Comparison of ENCODE assay signal across 17 cellular contexts in genomic region chr6:170497845-170498281, GRCh38. TPM values are rescaled to one million over a fixed set of nuclear protein-coding genes. Genes with fewer than 3 reads are reported as not detected.
DNase-seq lines count a peak whose midpoint lies in the region; ATAC-seq, FAIRE-seq and TF ChIP-seq lines count a peak whose summit lies in the region.
"Had no signal": no experiment of that assay in that cellular context is flagged by ENCODE, and none has a peak within 500 bp of the region (broad histone marks: within the 10 kb centered on the region; RNA-seq: fewer than 3 reads in every experiment).

No MANE protein-coding gene starts in this region.

- CTCF ChIA-PET in H1 (lab: Charles Lee; ENCODE audit: partially characterized antibody) = interaction anchor here (1.4 to 2.2 kb wide), 2 partner anchors 20 to 707 kb away, joined by 3 to 11 read pairs; no protein-coding TSS in a partner anchor

- H3K27me3 ChIP-seq in H1 (replicated peaks in 1 of 4; ENCODE audit: control insufficient read depth in 3 of 4, extremely low read depth in 1 of 4, insufficient read depth in 3 of 4, low read length in 3 of 4) = no peaks in the 10 kb centered on the region; a peak in 1 of 7 replicates

- H3K27ac Mint-ChIP-seq in T-helper 2 cell treated with Interferon-gamma antibody and Interleukin-4, amounts not matched to agents 5 μg/mL and 100 μg/mL, for 36 hours = no peak overlapping the region
- H3K27ac Mint-ChIP-seq: activated CD8-positive, alpha-beta memory T cell treated with anti-CD3 and anti-CD28 coated beads, Interleukin-2, amount 10 ng/mL, durations not matched to agents 7 days and 5 days; activated naive CD8-positive, alpha-beta T cell had no signal

- no peak overlapping the region for H3K4ac ChIP-seq in H1 (replicated peaks; ENCODE audit: insufficient read length, low read depth, low read length)

- no peak overlapping the region for H4K8ac ChIP-seq in H1 (ENCODE audit: extremely low read depth, insufficient read depth, low read length)

- H3K4me1 Mint-ChIP-seq in activated T-cell treated with anti-CD3 and anti-CD28 coated beads, Interleukin-2, amount 50 U/mL, for 4 hours (ENCODE audit: low read depth) = no peaks in the 10 kb centered on the region
- H3K4me1 Mint-ChIP-seq in T-helper 2 cell treated with Interferon-gamma antibody and Interleukin-4, amounts not matched to agents 5 μg/mL and 100 μg/mL, for 36 hours (ENCODE audit: low read depth) = no peaks in the 10 kb centered on the region
- H3K4me1 Mint-ChIP-seq: activated CD8-positive, alpha-beta memory T cell treated with anti-CD3 and anti-CD28 coated beads, Interleukin-2, amount 10 ng/mL, durations not matched to agents 7 days and 5 days had no signal

- H2BK5ac ChIP-seq in H1 (ENCODE audit: low read depth, low read length) = no peak overlapping the region

- no peak overlapping the region for H3K4me3 Mint-ChIP-seq in activated T-cell treated with anti-CD3 and anti-CD28 coated beads, Interleukin-2, amount 50 U/mL, for 4 hours
- no peak overlapping the region for H3K4me3 Mint-ChIP-seq in T-helper 2 cell treated with Interferon-gamma antibody and Interleukin-4, amounts not matched to agents 5 μg/mL and 100 μg/mL, for 36 hours
- H3K4me3 Mint-ChIP-seq: activated CD8-positive, alpha-beta memory T cell treated with anti-CD3 and anti-CD28 coated beads, Interleukin-2, amount 10 ng/mL, durations not matched to agents 7 days and 5 days; activated naive CD8-positive, alpha-beta T cell had no signal

- H3K23me2 ChIP-seq in H1 (ENCODE audit: low read depth, low read length) = no peaks in the 10 kb centered on the region; the same call in 1 of the 2 replicates

- H2BK120ac ChIP-seq in H1 (replicated peaks; ENCODE audit: low read depth, low read length) = no peak overlapping the region

- H2BK12ac ChIP-seq in H1 (ENCODE audit: low read depth, low read length) = no peak overlapping the region

- H2BK15ac ChIP-seq in H1 (ENCODE audit: low read length) = no peak overlapping the region

- no peaks in the 10 kb centered on the region for H4K20me1 ChIP-seq in H1 (replicated peaks in 1 of 2; ENCODE audit: control insufficient read depth in 1 of 2, insufficient read depth in 2 of 2, low read length in 2 of 2)

- TF ChIP-seq CTCF in H1 (IDR thresholded peaks at IDR 0.05; ENCODE audit: control extremely low read depth in 1 of 3, insufficient read depth in 1 of 3, low read depth in 1 of 3, low read length in 3 of 3) = no peak

- H3K27ac ChIP-seq in H1 (ENCODE audit: low read depth, low read length) = no peak overlapping the region; the same call in 1 of the 2 replicates
- H3K27ac ChIP-seq: esophagus squamous epithelium had no signal

- H2AK5ac ChIP-seq in H1 (ENCODE audit: low read depth, low read length) = no peak overlapping the region

- peaks cover 9% of the 10 kb centered on the region for H3K9me3 Mint-ChIP-seq in activated T-cell treated with anti-CD3 and anti-CD28 coated beads, Interleukin-2, amount 50 U/mL, for 4 hours
- peaks cover 20% of the 10 kb centered on the region for H3K9me3 Mint-ChIP-seq in T-helper 2 cell treated with Interferon-gamma antibody and Interleukin-4, amounts not matched to agents 5 μg/mL and 100 μg/mL, for 36 hours

- TF ChIP-seq POLR2A in H1 (IDR thresholded peaks at IDR 0.05; ENCODE audit: control extremely low read depth in 1 of 2, low read depth in 2 of 2, low read length in 2 of 2) = no peak

- H3K79me1 ChIP-seq in H1 (ENCODE audit: low read depth, low read length) = no peaks in the 10 kb centered on the region

- POLR2A ChIA-PET in H1 (lab: Charles Lee; ENCODE audit: partially characterized antibody) = interaction anchor here (0.6 to 1.2 kb wide), 2 partner anchors 79 to 743 kb away, joined by 3 read pairs; no protein-coding TSS in a partner anchor

- H3K4me2 ChIP-seq in H1 (ENCODE audit: insufficient read depth in 1 of 2, low read depth in 2 of 2, low read length in 2 of 2) = peak overlapping the region; percentile 5 to 20; a peak in 1 of 4 replicates

- DNase-seq in NCI-H2196 (lab: John Stamatoyannopoulos, UW; ENCODE audit: unreplicated experiment) = peak; percentile 17
- no peak for DNase-seq in NCI-H2196 treated with DMSO at 0.1 percent for 48 hours (lab: John Stamatoyannopoulos, UW; ENCODE audit: unreplicated experiment)
- peak; percentile 76 to 86 for DNase-seq in NCI-H524 (lab: John Stamatoyannopoulos, UW)
- peak; percentile 66 to 67 for DNase-seq in H1 (ENCODE audit: low read depth in 1 of 2, low spot score in 2 of 2)
- DNase-seq in retina = peak; percentile 75
- no peak for DNase-seq in activated T-cell treated with anti-CD3 and anti-CD28 coated beads, Interleukin-2, amount 50 U/mL, for 4 hours
- DNase-seq in SKM-1 treated with dmso at 0.1 percent for 144 hours (lab: John Stamatoyannopoulos, UW; ENCODE audit: unreplicated experiment) = no peak
- DNase-seq in T-helper 2 cell treated with Interferon-gamma antibody and Interleukin-4, amounts not matched to agents 5 μg/mL and 100 μg/mL, for 36 hours (ENCODE audit: low spot score) = no peak
- DNase-seq: activated CD8-positive, alpha-beta memory T cell treated with anti-CD3 and anti-CD28 coated beads, Interleukin-2, amount 10 ng/mL, durations not matched to agents 7 days and 5 days; cortex of kidney; esophagus squamous epithelium; hypothalamus; posterior cingulate gyrus; Right ventricle myocardium superior had no signal

- no peak for ATAC-seq in activated T-cell treated with anti-CD3 and anti-CD28 coated beads, Interleukin-2, amount 50 U/mL, for 4 hours
- ATAC-seq: activated CD8-positive, alpha-beta memory T cell treated with anti-CD3 and anti-CD28 coated beads, Interleukin-2, amount 10 ng/mL, durations not matched to agents 7 days and 5 days; K562 had no signal

- H3K79me2 ChIP-seq in H1 (ENCODE audit: control insufficient read depth in 1 of 2, insufficient read depth in 2 of 2, low read length in 2 of 2) = no peaks in the 10 kb centered on the region

- no peak overlapping the region for H2BK20ac ChIP-seq in H1 (ENCODE audit: low read length)

- no peak for TF ChIP-seq EP300 in H1 (IDR thresholded peaks at IDR 0.05; ENCODE audit: borderline replicate concordance in 1 of 2, low read depth in 2 of 2, low read length in 2 of 2)

- H3K4me3 ChIP-seq in H1 (ENCODE audit: extremely low read depth in 1 of 4, insufficient read depth in 2 of 4, low read depth in 3 of 4, low read length in 4 of 4) = peak overlapping the region in 1 of 4 experiments; percentile 21; a peak in 1 of 8 replicates
- H3K4me3 ChIP-seq: esophagus squamous epithelium, K562 had no signal

- no peak overlapping the region for H2AFZ ChIP-seq in H1 (ENCODE audit: low read length)

- FAIRE-seq in H1 (lab: Jason Lieb, UNC) = peak; percentile 84
- FAIRE-seq: K562, urothelium cell line had no signal

- H3K18ac ChIP-seq in H1 (ENCODE audit: extremely low read depth, low read length) = no peak overlapping the region; the same call in 1 of the 2 replicates

- H3K36me3 Mint-ChIP-seq in activated T-cell treated with anti-CD3 and anti-CD28 coated beads, Interleukin-2, amount 50 U/mL, for 4 hours (ENCODE audit: insufficient read depth) = no peaks in the 10 kb centered on the region
- H3K36me3 Mint-ChIP-seq in T-helper 2 cell treated with Interferon-gamma antibody and Interleukin-4, amounts not matched to agents 5 μg/mL and 100 μg/mL, for 36 hours (ENCODE audit: low read depth) = peaks cover 5% of the 10 kb centered on the region
- H3K36me3 Mint-ChIP-seq: activated CD8-positive, alpha-beta memory T cell treated with anti-CD3 and anti-CD28 coated beads, Interleukin-2, amount 10 ng/mL, durations not matched to agents 7 days and 5 days had no signal

- no peak for TF ChIP-seq RAD21 in H1 (IDR thresholded peaks at IDR 0.05 in 1 of 2, conservative IDR thresholded peaks at IDR 0.05 in 1 of 2; ENCODE audit: low read depth in 2 of 2, low read length in 2 of 2)

- no peaks in the 10 kb centered on the region for H3K36me3 ChIP-seq in H1 (ENCODE audit: control insufficient read depth in 2 of 4, insufficient read depth in 4 of 4, low read length in 3 of 4)
- H3K36me3 ChIP-seq: esophagus squamous epithelium had no signal

- H4K5ac ChIP-seq in H1 (ENCODE audit: insufficient read length, low read depth, low read length) = no peak overlapping the region

- peaks cover 0 to 4% of the 10 kb centered on the region in 2 experiments; a peak in 2 of 4 replicates for H3K9me3 ChIP-seq in H1 (ENCODE audit: insufficient read depth in 2 of 2, low read depth in 1 of 2, low read length in 1 of 2)

- H3K56ac ChIP-seq in H1 (replicated peaks; ENCODE audit: insufficient read length, low read depth, low read length) = no peak overlapping the region

- no peak overlapping the region for H4K91ac ChIP-seq in H1 (replicated peaks; ENCODE audit: insufficient read length, low read length)

- 20% methylated on average over 4 of the region's 4 CpGs; no CpG with 5 or more reads in 1 of the 2 experiments for WGBS in H1 (ENCODE audit: extremely low coverage in 1 of 2, insufficient coverage in 1 of 2, insufficient read length in 1 of 2, insufficient replicate concordance in 2 of 2, low coverage in 1 of 2, low lambda C conversion rate in 2 of 2, missing lambda C conversion rate in 1 of 2), 2 experiments

- H3K14ac ChIP-seq in H1 (ENCODE audit: insufficient read length) = no peak overlapping the region

- no peak overlapping the region for H3K9ac ChIP-seq in H1 (replicated peaks in 1 of 4; ENCODE audit: extremely low read depth in 1 of 4, low read depth in 3 of 4, low read length in 3 of 4)

- no peak overlapping the region for H3K23ac ChIP-seq in H1 (ENCODE audit: insufficient read length)

- H3K27me3 Mint-ChIP-seq in activated T-cell treated with anti-CD3 and anti-CD28 coated beads, Interleukin-2, amount 50 U/mL, for 4 hours (ENCODE audit: low read depth) = peaks cover 61% of the 10 kb centered on the region
- peaks cover 24% of the 10 kb centered on the region for H3K27me3 Mint-ChIP-seq in T-helper 2 cell treated with Interferon-gamma antibody and Interleukin-4, amounts not matched to agents 5 μg/mL and 100 μg/mL, for 36 hours (ENCODE audit: low read depth)

- H3K4me1 ChIP-seq in H1 (replicated peaks in 1 of 4; ENCODE audit: control insufficient read depth in 3 of 4, insufficient read depth in 4 of 4, low read length in 3 of 4) = peaks cover 0 to 13% (median 5%) of the 10 kb centered on the region in 4 experiments; a peak in 4 of 7 replicates
- H3K4me1 ChIP-seq: esophagus squamous epithelium had no signal

RNA-seq across cellular contexts. Expression of gene PSMB1, which starts 55.2 kb away (rescaled TPM):
- 232 and 237 TPM in 2 replicates for total RNA-seq in H1 (2021; fragmentation: NEBNext Ultra II Directional; extraction: Animal tissue kit (Norgen Biotek cat#: 25700))
- 441 and 609 TPM in 2 replicates for polyA plus RNA-seq in H1 (2011; rRNA removed)
- polyA plus RNA-seq in H1 (2011; cell fraction: cytosol; rRNA removed) = 515 TPM
- 254 TPM for polyA plus RNA-seq in H1 (2011; cell fraction: nucleus; rRNA removed)
- 340 to 444 TPM (median 382 TPM) in 4 replicates for polyA plus RNA-seq in H1 (2012, experiment 1 of 2)
- polyA plus RNA-seq in H1 (2012, experiment 2 of 2) = 140 TPM
- 282 TPM for polyA plus RNA-seq in H1 (2013, experiment 1 of 2)
- 275 TPM for polyA plus RNA-seq in H1 (2013, experiment 2 of 2)
- 282 and 298 TPM in 2 replicates for polyA minus RNA-seq in H1 (2011; rRNA and poly(A)+ RNA removed)
- polyA minus RNA-seq in H1 (2011; cell fraction: cytosol; rRNA and poly(A)+ RNA removed) = 151 TPM
- polyA minus RNA-seq in H1 (2011; cell fraction: nucleus; rRNA and poly(A)+ RNA removed) = 54.8 TPM
- total RNA-seq in activated T-cell treated with anti-CD3 and anti-CD28 coated beads, Interleukin-2, amount 50 U/mL, for 4 hours = 100 to 1,000 TPM; 362 to 424 (median 382) TPM

RNA-seq across cellular contexts. Expression of gene TBP, which starts 56.3 kb away (rescaled TPM):
- 17.9 and 20.9 TPM in 2 replicates for total RNA-seq in H1 (2021; fragmentation: NEBNext Ultra II Directional; extraction: Animal tissue kit (Norgen Biotek cat#: 25700))
- 17.2 and 21.4 TPM in 2 replicates for polyA plus RNA-seq in H1 (2011; rRNA removed)
- 23.1 TPM for polyA plus RNA-seq in H1 (2011; cell fraction: cytosol; rRNA removed)
- 19.8 TPM for polyA plus RNA-seq in H1 (2011; cell fraction: nucleus; rRNA removed)
- polyA plus RNA-seq in H1 (2012, experiment 1 of 2) = 18.6 to 24.2 TPM (median 20.5 TPM) in 4 replicates
- polyA plus RNA-seq in H1 (2012, experiment 2 of 2) = 6.2 TPM
- polyA plus RNA-seq in H1 (2013, experiment 1 of 2) = 23.2 TPM
- 22.6 TPM for polyA plus RNA-seq in H1 (2013, experiment 2 of 2)
- 16.0 and 19.4 TPM in 2 replicates for polyA minus RNA-seq in H1 (2011; rRNA and poly(A)+ RNA removed)
- polyA minus RNA-seq in H1 (2011; cell fraction: cytosol; rRNA and poly(A)+ RNA removed) = 8.8 TPM
- 18.7 TPM for polyA minus RNA-seq in H1 (2011; cell fraction: nucleus; rRNA and poly(A)+ RNA removed)
- total RNA-seq in activated T-cell treated with anti-CD3 and anti-CD28 coated beads, Interleukin-2, amount 50 U/mL, for 4 hours = 10 to 100 TPM; 26.6 to 33.2 (median 29.7) TPM

Comparison
In these comparisons a context has a peak if more than half of its experiments do, and no peak if none do; other contexts are left out.
1. DNase-seq: peak in NCI-H2196 (single experiment), NCI-H524 (2 of 2), H1 (2 of 2) and retina (single experiment); none in NCI-H2196 treated with DMSO at 0.1 percent for 48 hours (single experiment), activated T-cell treated with anti-CD3 and anti-CD28 coated beads, Interleukin-2, amount 50 U/mL, for 4 hours (single experiment), SKM-1 treated with dmso at 0.1 percent for 144 hours (single experiment) and T-helper 2 cell treated with Interferon-gamma antibody and Interleukin-4, amounts not matched to agents 5 μg/mL and 100 μg/mL, for 36 hours (single experiment).